15 cellular contexts compared by ENCODE assay signal in the genomic region with DNA sequence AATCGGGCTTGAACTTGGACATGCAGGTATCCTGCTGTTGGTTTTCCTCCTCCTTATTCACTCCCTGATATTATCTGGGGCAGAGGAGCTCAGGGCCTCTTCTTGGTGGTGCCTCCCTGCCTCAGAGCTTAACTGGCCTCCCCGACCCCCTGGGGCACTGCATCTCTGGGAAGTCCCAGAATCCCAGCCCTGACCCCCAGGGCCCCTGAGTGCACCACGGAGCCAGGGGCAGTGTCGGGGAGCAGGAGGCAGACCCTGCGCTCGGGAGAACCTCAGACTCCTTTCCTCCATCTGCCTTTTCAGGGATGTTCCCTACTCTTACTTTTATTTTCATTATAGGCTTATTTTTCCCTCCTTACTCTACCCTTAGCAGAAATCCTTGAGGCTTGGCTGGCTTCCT.
"Had no signal": no experiment of that assay in that cellular context is flagged by ENCODE, and none has a peak within 500 bp of the region (broad histone marks: within the 10 kb centered on the region; RNA-seq: fewer than 3 reads in every experiment).

No MANE protein-coding gene starts in this region.

- ATAC-seq: activated CD8-positive, alpha-beta T cell treated with anti-CD3 and anti-CD28 coated beads for 36 hours; natural killer cell; stimulated activated naive CD8-positive, alpha-beta T cell treated with anti-CD3 and anti-CD28 coated beads, Interleukin-15, amount 100 ng/mL, for 72 hours; WTC11 had no signal

- H3K27ac ChIP-seq: skin epidermis had no signal

- H3K4me3 ChIP-seq: skin epidermis had no signal

- H3K9me3 ChIP-seq: SK-N-SH had no signal

- DNase-seq: activated CD4-positive, alpha-beta T cell treated with anti-CD3 and anti-CD28 coated beads for 48 hours; activated CD8-positive, alpha-beta memory T cell treated with anti-CD3 and anti-CD28 coated beads, Interleukin-2, amount 50 U/mL, for 4 hours; activated CD8-positive, alpha-beta T cell treated with anti-CD3 and anti-CD28 coated beads for 36 hours; activated gamma-delta T cell; activated T-cell treated with anti-CD3 and anti-CD28 coated beads, Interleukin-2, amount 50 U/mL, for 48 hours; immature natural killer cell; mesendoderm; natural killer cell; nucleus accumbens; SK-N-SH; stimulated activated CD4-positive, alpha-beta T cell treated with anti-CD3 and anti-CD28 coated beads, Interleukin-15, amount 100 ng/mL, for 24 hours; stimulated activated CD4-positive, alpha-beta T cell treated with anti-CD3 and anti-CD28 coated beads, Interleukin-2, amount 100 ng/mL, for 48 hours; stimulated activated naive CD8-positive, alpha-beta T cell treated with anti-CD3 and anti-CD28 coated beads, Interleukin-15, amount 100 ng/mL, for 72 hours had no signal
